ENCODE assay signal across 9 cellular contexts in genomic region chr1:180181048-180181447, GRCh38. TPM values are rescaled to one million over a fixed set of nuclear protein-coding genes. Genes with fewer than 3 reads are reported as not detected.
DNase-seq lines count a peak whose midpoint lies in the region; TF ChIP-seq lines count a peak whose summit lies in the region.
"Had no signal": no experiment of that assay in that cellular context is flagged by ENCODE, and none has a peak within 500 bp of the region (broad histone marks: within the 10 kb centered on the region; RNA-seq: fewer than 3 reads in every experiment).

No MANE protein-coding gene starts in this region.

- H3K4me1 ChIP-seq in neural progenitor cell, result no peaks in the 10 kb centered on the region

- peaks cover 3% of the 10 kb centered on the region for H3F3A ChIP-seq in neural progenitor cell (ENCODE audit: low read depth)

- no peaks in the 10 kb centered on the region for H3K9me3 ChIP-seq in neural progenitor cell (ENCODE audit: low read depth)
- H3K9me3 ChIP-seq: ovary had no signal

- H3K36me3 ChIP-seq in neural progenitor cell, result no peaks in the 10 kb centered on the region
- H3K36me3 ChIP-seq: ovary had no signal

- H3K27me3 ChIP-seq in neural progenitor cell, result no peaks in the 10 kb centered on the region
- H3K27me3 ChIP-seq: ovary had no signal

- no peaks in the 10 kb centered on the region for H3K9me3 Mint-ChIP-seq in neural progenitor cell

- no peaks in the 10 kb centered on the region for H3K79me2 ChIP-seq in neural progenitor cell (ENCODE audit: low read depth)

- no peak overlapping the region for H3K4me2 ChIP-seq in neural progenitor cell

- H4K20me1 ChIP-seq in neural progenitor cell (ENCODE audit: low read depth), result no peaks in the 10 kb centered on the region

- peaks cover 2% of the 10 kb centered on the region for H3K36me3 Mint-ChIP-seq in neural progenitor cell

- no peaks in the 10 kb centered on the region for H3K4me1 Mint-ChIP-seq in neural progenitor cell

- H2AFZ ChIP-seq in neural progenitor cell (replicated peaks), result no peak overlapping the region

- H3K4me3 ChIP-seq in astrocyte of the spinal cord (ENCODE audit: low read depth, low read length) (no peak overlapping the region), neural progenitor cell (no peak overlapping the region)
- H3K4me3 ChIP-seq: ovary had no signal

- no peak overlapping the region for H3K4me3 Mint-ChIP-seq in neural progenitor cell

- no peak overlapping the region for H3K27ac ChIP-seq in neural progenitor cell
- H3K27ac ChIP-seq: ovary had no signal

- H3K9ac ChIP-seq in neural progenitor cell, result no peak overlapping the region

- H3K27ac Mint-ChIP-seq in neural progenitor cell, result no peak overlapping the region

- in situ Hi-C loops in astrocyte of the spinal cord (cut with HindIII; ENCODE audit: low sequenced_read_pairs), result no loop called here

- H3K27me3 Mint-ChIP-seq in neural progenitor cell (ENCODE audit: insufficient read depth, low read depth), result peaks cover 4% of the 10 kb centered on the region

- TF ChIP-seq CTCF in astrocyte of the spinal cord (IDR thresholded peaks at IDR 0.05; ENCODE audit: low read depth, low read length) (peak; percentile 50), neural progenitor cell (IDR thresholded peaks at IDR 0.05) (peak; percentile 64)

- peak; percentile 14 for DNase-seq in activated CD8-positive, alpha-beta memory T cell treated with anti-CD3 and anti-CD28 coated beads, Interleukin-2, amount 50 U/mL, for 4 hours
- no peak for DNase-seq in activated CD8-positive, alpha-beta memory T cell treated with anti-CD3 and anti-CD28 coated beads, Interleukin-2, amount 50 U/mL, for 48 hours
- peak; percentile 27 for DNase-seq in LHCN-M2 (ENCODE audit: low read depth)
- peak; percentile 26 for DNase-seq in astrocyte of the spinal cord (ENCODE audit: low read depth, low spot score)
- DNase-seq in neural progenitor cell (ENCODE audit: low spot score), result peak; percentile 65
- no peak for DNase-seq in hepatic stellate cell (ENCODE audit: low spot score)
- DNase-seq in central memory CD4-positive, alpha-beta T cell, result no peak
- DNase-seq in HuH-7.5 (ENCODE audit: low spot score), result no peak

RNA-seq across cellular contexts. Expression of gene QSOX1, which starts 26.4 kb away (rescaled TPM):
- 168 and 254 TPM in 2 replicates for total RNA-seq in LHCN-M2 (2014; rRNA removed)
- polyA plus RNA-seq in LHCN-M2 (2012), result 254 TPM
- total RNA-seq in neural progenitor cell (ENCODE audit: low replicate concordance), result 13.6 and 58.3 TPM in 2 replicates

RNA-seq across cellular contexts. Expression of gene LHX4, which starts 49.0 kb away (rescaled TPM):
- total RNA-seq in LHCN-M2 (2014; rRNA removed) (0.11 and 0.13 TPM in 2 replicates), neural progenitor cell (ENCODE audit: low replicate concordance) (0.06 TPM in 1 of 2 replicates, not detected in the other)
- polyA plus RNA-seq in LHCN-M2 (2012), result 0.19 TPM
- total RNA-seq: ovary had no signal

Comparison
In these comparisons a context has a peak if more than half of its experiments do, and no peak if none do; other contexts are left out.
1. DNase-seq: peak in activated CD8-positive, alpha-beta memory T cell treated with anti-CD3 and anti-CD28 coated beads, Interleukin-2, amount 50 U/mL, for 4 hours (single experiment), LHCN-M2 (single experiment), astrocyte of the spinal cord (single experiment) and neural progenitor cell (single experiment); none in activated CD8-positive, alpha-beta memory T cell treated with anti-CD3 and anti-CD28 coated beads, Interleukin-2, amount 50 U/mL, for 48 hours (single experiment), hepatic stellate cell (single experiment), central memory CD4-positive, alpha-beta T cell (single experiment) and HuH-7.5 (single experiment).